Comparison of ENCODE assay signal across 1 cellular context in the genomic region with DNA sequence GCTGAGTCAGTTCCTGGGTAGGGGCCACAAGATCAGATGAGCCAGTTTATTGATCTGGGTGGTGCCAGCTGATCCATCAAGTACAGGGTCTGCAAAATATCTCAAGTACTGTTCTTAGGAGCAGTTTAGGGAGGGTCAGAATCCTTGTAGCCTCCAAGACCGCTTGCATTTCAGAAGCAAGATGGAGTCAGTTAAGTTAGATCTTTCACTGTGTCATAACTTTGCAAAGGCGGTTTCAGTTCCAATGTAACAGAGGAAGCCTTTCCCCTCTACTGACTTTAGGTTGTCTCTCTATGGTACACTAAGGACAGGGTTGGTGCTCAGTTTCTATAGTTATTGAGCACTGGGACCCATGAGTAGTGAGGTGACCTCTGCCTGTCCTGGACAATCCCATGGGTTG.
TF ChIP-seq lines count a peak whose summit lies in the region.

No MANE protein-coding gene starts in this region.

TF ChIP-seq in K562, 482 proteins besides CTCF, POLR2A, EP300 and RAD21 (continued from another document):
- TF ChIP-seq ZNF695 (CRISPR knock-in tag; IDR thresholded peaks at IDR 0.05) (no peak), FOSL1 (tag; conservative IDR thresholded peaks at IDR 0.05) (no peak), ZNF274 (IDR thresholded peaks at IDR 0.05; ENCODE audit: borderline replicate concordance, low read depth, low read length) (no peak), SIN3B (IDR thresholded peaks at IDR 0.05; ENCODE audit: low read depth) (no peak), IRF9 (tag; IDR thresholded peaks at IDR 0.05) (peak; percentile 58; the same call in 1 of the 2 replicates), PPARD (CRISPR knock-in tag; IDR thresholded peaks at IDR 0.05) (no peak), ZNF785 (CRISPR knock-in tag; IDR thresholded peaks at IDR 0.05) (no peak), ZNF561 (CRISPR knock-in tag; conservative IDR thresholded peaks at IDR 0.05) (no peak), ZFP91 (CRISPR knock-in tag; IDR thresholded peaks at IDR 0.05) (no peak), GTF2F1 (IDR thresholded peaks at IDR 0.05; ENCODE audit: low read depth, low read length) (no peak), XRCC4 (IDR thresholded peaks at IDR 0.05; ENCODE audit: extremely low read depth, insufficient read depth, insufficient read length) (no peak), NFIC (IDR thresholded peaks at IDR 0.05) (no peak), BCL6 (CRISPR knock-in tag; IDR thresholded peaks at IDR 0.05) (peak; percentile 31; the same call in 1 of the 2 replicates), MTA3 (IDR thresholded peaks at IDR 0.05; ENCODE audit: borderline replicate concordance) (no peak), ARID1B (IDR thresholded peaks at IDR 0.05) (no peak), EZH2 (IDR thresholded peaks at IDR 0.05; ENCODE audit: borderline replicate concordance, low read depth, low read length) (no peak), CREB5 (CRISPR knock-in tag; IDR thresholded peaks at IDR 0.05) (peak; percentile 48; the same call in 1 of the 2 replicates), ASH1L (IDR thresholded peaks at IDR 0.05; ENCODE audit: borderline replicate concordance, low read depth, partially characterized antibody) (no peak), HDGF (IDR thresholded peaks at IDR 0.05) (no peak), SMAD4 (CRISPR knock-in tag; conservative IDR thresholded peaks at IDR 0.05) (peak; percentile 75), CBX5 (IDR thresholded peaks at IDR 0.05; ENCODE audit: borderline replicate concordance, low read depth) (no peak), ZNF76 (CRISPR knock-in tag; IDR thresholded peaks at IDR 0.05; ENCODE audit: borderline replicate concordance) (peak; percentile 84; the same call in 1 of the 2 replicates)
- TF ChIP-seq, protein P1, sequence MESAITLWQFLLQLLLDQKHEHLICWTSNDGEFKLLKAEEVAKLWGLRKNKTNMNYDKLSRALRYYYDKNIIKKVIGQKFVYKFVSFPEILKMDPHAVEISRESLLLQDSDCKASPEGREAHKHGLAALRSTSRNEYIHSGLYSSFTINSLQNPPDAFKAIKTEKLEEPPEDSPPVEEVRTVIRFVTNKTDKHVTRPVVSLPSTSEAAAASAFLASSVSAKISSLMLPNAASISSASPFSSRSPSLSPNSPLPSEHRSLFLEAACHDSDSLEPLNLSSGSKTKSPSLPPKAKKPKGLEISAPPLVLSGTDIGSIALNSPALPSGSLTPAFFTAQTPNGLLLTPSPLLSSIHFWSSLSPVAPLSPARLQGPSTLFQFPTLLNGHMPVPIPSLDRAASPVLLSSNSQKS (CRISPR knock-in tag; IDR thresholded peaks at IDR 0.05), result no peak
- TF ChIP-seq, protein P2, sequence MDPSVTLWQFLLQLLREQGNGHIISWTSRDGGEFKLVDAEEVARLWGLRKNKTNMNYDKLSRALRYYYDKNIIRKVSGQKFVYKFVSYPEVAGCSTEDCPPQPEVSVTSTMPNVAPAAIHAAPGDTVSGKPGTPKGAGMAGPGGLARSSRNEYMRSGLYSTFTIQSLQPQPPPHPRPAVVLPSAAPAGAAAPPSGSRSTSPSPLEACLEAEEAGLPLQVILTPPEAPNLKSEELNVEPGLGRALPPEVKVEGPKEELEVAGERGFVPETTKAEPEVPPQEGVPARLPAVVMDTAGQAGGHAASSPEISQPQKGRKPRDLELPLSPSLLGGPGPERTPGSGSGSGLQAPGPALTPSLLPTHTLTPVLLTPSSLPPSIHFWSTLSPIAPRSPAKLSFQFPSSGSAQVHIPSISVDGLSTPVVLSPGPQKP (CRISPR knock-in tag; IDR thresholded peaks at IDR 0.05), result no peak
